In genomic region chr3:189988854-189989253, GRCh38 we compare ENCODE assay signal across 21 cellular contexts.
"Had no signal": no experiment of that assay in that cellular context is flagged by ENCODE, and none has a peak within 500 bp of the region (broad histone marks: within the 10 kb centered on the region; RNA-seq: fewer than 3 reads in every experiment).

No MANE protein-coding gene starts in this region.

- H3K9ac ChIP-seq: neural progenitor cell, parathyroid adenoma had no signal

- H3K27me3 ChIP-seq: neural progenitor cell, right atrium auricular region, suprapubic skin, transverse colon, upper lobe of right lung, vagina had no signal

- H3K4me3 ChIP-seq: coronary artery, lung, neural progenitor cell, prostate gland, right atrium auricular region, skin epidermis, spleen, suprapubic skin, transverse colon, upper lobe of right lung, vagina had no signal

- H3K27ac ChIP-seq: coronary artery, neural progenitor cell, parathyroid adenoma, prostate gland, right atrium auricular region, skin epidermis, spleen, suprapubic skin, transverse colon, upper lobe of right lung, vagina had no signal

- H3K36me3 ChIP-seq: neural progenitor cell, prostate gland, right atrium auricular region, suprapubic skin, upper lobe of right lung, vagina had no signal

- FAIRE-seq: frontal cortex had no signal

- H3K4me2 ChIP-seq: neural progenitor cell had no signal

- H3K79me2 ChIP-seq: parathyroid adenoma had no signal

- H2AFZ ChIP-seq: neural progenitor cell, parathyroid adenoma had no signal

- ATAC-seq: effector memory CD8-positive, alpha-beta T cell; left lobe of liver; natural killer cell; stimulated activated naive B cell treated with anti-CD40 and anti-IgM and Interleukin-4, amounts not matched to agents 10 μg/mL and 1 μg/mL and 100 μg/mL, for 72 hours; stimulated activated naive CD8-positive, alpha-beta T cell treated with anti-CD3 and anti-CD28 coated beads, Interleukin-15, amount 100 ng/mL, for 72 hours; upper lobe of right lung had no signal

- H3K9me3 ChIP-seq: prostate gland, right atrium auricular region, spleen, suprapubic skin, transverse colon, upper lobe of right lung, vagina had no signal

- DNase-seq: effector memory CD8-positive, alpha-beta T cell; hypothalamus; immature natural killer cell; islet precursor cell; natural killer cell; spleen; stimulated activated naive B cell treated with anti-CD40 and anti-IgM and Interleukin-4, amounts not matched to agents 10 μg/mL and 1 μg/mL and 100 μg/mL, for 72 hours; stimulated activated naive CD8-positive, alpha-beta T cell treated with anti-CD3 and anti-CD28 coated beads, Interleukin-15, amount 100 ng/mL, for 72 hours; transverse colon; upper lobe of right lung had no signal

- H3K4me1 ChIP-seq: neural progenitor cell, parathyroid adenoma, prostate gland, right atrium auricular region, spleen, suprapubic skin, transverse colon, upper lobe of right lung, vagina had no signal
